Comparison of ENCODE assay signal across 8 cellular contexts in the genomic region with DNA sequence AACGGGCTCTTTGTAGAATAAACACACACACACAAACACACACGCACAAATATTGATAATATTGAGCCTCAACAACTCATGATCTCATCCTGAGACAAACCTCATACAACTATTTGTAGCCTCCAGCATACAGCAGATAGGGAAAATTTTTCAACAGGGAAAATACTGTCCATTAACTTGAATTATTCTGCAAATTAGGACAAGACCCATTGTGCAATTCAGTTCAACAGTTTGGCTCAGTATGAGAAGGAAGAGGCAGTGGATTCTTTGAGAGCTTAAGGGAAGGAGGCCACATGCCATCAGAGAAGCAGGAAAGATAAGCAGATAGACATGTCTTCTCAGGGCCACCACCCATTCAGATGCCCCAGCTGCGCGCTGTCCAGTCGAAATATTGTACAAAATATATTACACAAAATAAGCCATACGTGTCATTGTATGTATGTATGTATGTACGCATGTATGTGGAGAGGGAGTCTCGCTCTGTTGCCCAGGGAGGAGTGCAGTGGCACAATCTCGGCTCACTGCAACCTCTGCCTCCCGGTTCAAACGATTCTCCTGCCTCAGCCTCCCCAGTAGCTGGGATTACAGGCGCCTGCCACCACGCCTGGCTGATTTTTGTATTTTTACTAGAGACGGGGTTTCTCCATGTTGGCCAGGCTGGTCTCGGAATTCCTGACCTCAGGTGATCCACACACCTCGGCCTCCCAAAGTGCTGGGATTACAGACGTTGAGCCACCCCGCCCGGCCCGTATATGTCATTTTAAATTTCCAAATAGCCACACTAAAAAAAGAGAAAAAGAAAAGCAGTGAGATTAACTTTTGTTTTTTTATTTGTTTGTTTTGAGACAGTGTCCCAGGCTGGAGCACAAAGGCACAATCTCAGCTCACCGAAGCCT. TPM values are rescaled to one million over a fixed set of nuclear protein-coding genes. Genes with fewer than 3 reads are reported as not detected.
DNase-seq lines count a peak whose midpoint lies in the region; ATAC-seq and TF ChIP-seq lines count a peak whose summit lies in the region.

No MANE protein-coding gene starts in this region.

- H3K4me1 ChIP-seq in hepatocyte (ENCODE audit: insufficient read depth) (peaks cover 63% of the 10 kb centered on the region), stomach smooth muscle (ENCODE audit: control insufficient read depth, insufficient read depth, low read length) (peaks cover 54% of the 10 kb centered on the region)

- whole genome bisulfite sequencing in hepatocyte (ENCODE audit: low lambda C conversion rate, missing lambda C conversion rate) = 89% methylated on average over 21 of the region's 21 CpGs

- POLR2A ChIA-PET in activated CD4-positive, alpha-beta memory T cell treated with anti-CD3 and anti-CD28 coated beads, Interleukin-2, amount 10 ng/mL, durations not matched to agents 7 days and 5 days (lab: Charles Lee) = interaction anchor here (1.8 to 6.2 kb wide), 3 partner anchors 12 to 53 kb away, joined by 5 to 165 read pairs (median 113); partner anchors contain the start of gene TXNDC11

- H3K9me3 ChIP-seq in hepatocyte (ENCODE audit: low read depth) (no peaks in the 10 kb centered on the region), stomach smooth muscle (ENCODE audit: control insufficient read depth in 2 of 2, low read length in 2 of 2) (no peaks in the 10 kb centered on the region)

- H3K4me2 ChIP-seq in hepatocyte = peak overlapping the region; percentile 86

- TF ChIP-seq CTCF in hepatocyte (IDR thresholded peaks at IDR 0.05; ENCODE audit: poor library complexity) = no peak

- CTCF ChIA-PET in activated CD4-positive, alpha-beta memory T cell treated with anti-CD3 and anti-CD28 coated beads, Interleukin-2, amount 10 ng/mL, durations not matched to agents 7 days and 5 days (lab: Charles Lee) = interaction anchor here (1.9 to 4.6 kb wide), 3 partner anchors 9 to 272 kb away, joined by 4 to 52 read pairs (median 12); no protein-coding TSS in a partner anchor

- peaks cover 77% of the 10 kb centered on the region for H3K4me1 Mint-ChIP-seq in activated CD4-positive, alpha-beta T cell treated with anti-CD3 and anti-CD28 coated beads, Interleukin-2, amount 10 ng/mL, durations not matched to agents 24 days and 14 days
- peaks cover 77% of the 10 kb centered on the region for H3K4me1 Mint-ChIP-seq in activated CD4-positive, alpha-beta memory T cell treated with anti-CD3 and anti-CD28 coated beads, Interleukin-2, amount 10 ng/mL, durations not matched to agents 7 days and 5 days

- peaks cover 41% of the 10 kb centered on the region for H4K20me1 ChIP-seq in hepatocyte (ENCODE audit: insufficient read depth, poor library complexity, severe bottlenecking)

- H3K4me3 Mint-ChIP-seq in activated CD4-positive, alpha-beta T cell treated with anti-CD3 and anti-CD28 coated beads, Interleukin-2, amount 10 ng/mL, durations not matched to agents 24 days and 14 days = peak overlapping the region; percentile 87
- H3K4me3 Mint-ChIP-seq in activated CD4-positive, alpha-beta memory T cell treated with anti-CD3 and anti-CD28 coated beads, Interleukin-2, amount 10 ng/mL, durations not matched to agents 7 days and 5 days = peak overlapping the region; percentile 82

- H3K79me2 ChIP-seq in hepatocyte = peaks cover 89% of the 10 kb centered on the region

- no peak overlapping the region for H2AFZ ChIP-seq in hepatocyte

- no peaks in the 10 kb centered on the region for H3K27me3 ChIP-seq in hepatocyte
- H3K27me3 ChIP-seq in stomach smooth muscle (ENCODE audit: control insufficient read depth in 1 of 2, insufficient read depth in 2 of 2, low read length in 2 of 2) = no peaks in the 10 kb centered on the region

- H3K9ac ChIP-seq in stomach smooth muscle (ENCODE audit: low read length in 2 of 2) = peak overlapping the region in 1 of 2 donors; percentile 90

- H3K27ac Mint-ChIP-seq in activated CD4-positive, alpha-beta T cell treated with anti-CD3 and anti-CD28 coated beads, Interleukin-2, amount 10 ng/mL, durations not matched to agents 24 days and 14 days = peak overlapping the region; percentile 93
- peak overlapping the region; percentile 89 for H3K27ac Mint-ChIP-seq in activated CD4-positive, alpha-beta memory T cell treated with anti-CD3 and anti-CD28 coated beads, Interleukin-2, amount 10 ng/mL, durations not matched to agents 7 days and 5 days

- no peaks in the 10 kb centered on the region for H3K27me3 Mint-ChIP-seq in activated CD4-positive, alpha-beta T cell treated with anti-CD3 and anti-CD28 coated beads, Interleukin-2, amount 10 ng/mL, durations not matched to agents 24 days and 14 days
- H3K27me3 Mint-ChIP-seq in activated CD4-positive, alpha-beta memory T cell treated with anti-CD3 and anti-CD28 coated beads, Interleukin-2, amount 10 ng/mL, durations not matched to agents 7 days and 5 days = no peaks in the 10 kb centered on the region

- no peaks in the 10 kb centered on the region for H3K9me3 Mint-ChIP-seq in activated CD4-positive, alpha-beta T cell treated with anti-CD3 and anti-CD28 coated beads, Interleukin-2, amount 10 ng/mL, durations not matched to agents 24 days and 14 days
- no peaks in the 10 kb centered on the region for H3K9me3 Mint-ChIP-seq in activated CD4-positive, alpha-beta memory T cell treated with anti-CD3 and anti-CD28 coated beads, Interleukin-2, amount 10 ng/mL, durations not matched to agents 7 days and 5 days

- no peaks in the 10 kb centered on the region for H3K9me2 ChIP-seq in hepatocyte (replicated peaks; ENCODE audit: insufficient read depth)

- DNase-seq in activated CD4-positive, alpha-beta T cell treated with anti-CD3 and anti-CD28 coated beads, Interleukin-2, amount 10 ng/mL, durations not matched to agents 24 days and 14 days = peak; percentile 62
- no peak for DNase-seq in activated CD4-positive, alpha-beta T cell treated with anti-CD3 and anti-CD28 coated beads for 1 hour
- no peak for DNase-seq in activated CD4-positive, alpha-beta memory T cell treated with anti-CD3 and anti-CD28 coated beads, Interleukin-2, amount 10 ng/mL, durations not matched to agents 7 days and 5 days
- DNase-seq in hepatocyte (ENCODE audit: low spot score) (no peak), AG20443 (ENCODE audit: low spot score) (no peak), UCSD-AML1 (lab: John Stamatoyannopoulos, UW; ENCODE audit: unreplicated experiment) (no peak)

- peaks cover 43% of the 10 kb centered on the region for H3K36me3 Mint-ChIP-seq in activated CD4-positive, alpha-beta T cell treated with anti-CD3 and anti-CD28 coated beads, Interleukin-2, amount 10 ng/mL, durations not matched to agents 24 days and 14 days (ENCODE audit: low read depth)
- H3K36me3 Mint-ChIP-seq in activated CD4-positive, alpha-beta memory T cell treated with anti-CD3 and anti-CD28 coated beads, Interleukin-2, amount 10 ng/mL, durations not matched to agents 7 days and 5 days (ENCODE audit: low read depth) = peaks cover 38% of the 10 kb centered on the region

- intact Hi-C loops in activated CD4-positive, alpha-beta T cell treated with anti-CD3 and anti-CD28 coated beads, Interleukin-2, amount 10 ng/mL, durations not matched to agents 24 days and 14 days (cut with micrococcal nuclease) = loop anchor here (5.0 kb wide), 1 partner anchor 213 kb away; no protein-coding TSS in a partner anchor

- H3K36me3 ChIP-seq in hepatocyte (replicated peaks; ENCODE audit: insufficient read depth, low read depth) (no peaks in the 10 kb centered on the region), stomach smooth muscle (ENCODE audit: control insufficient read depth in 2 of 2, insufficient read depth in 2 of 2, low read length in 2 of 2) (peaks cover 0 to 1% of the 10 kb centered on the region in 2 donors)

- ATAC-seq in HG03378 (IDR thresholded peaks at IDR 0.05; ENCODE audit: unreplicated experiment) = no peak

- H3K27ac ChIP-seq in hepatocyte (peak overlapping the region; percentile 98), stomach smooth muscle (ENCODE audit: low read length) (peak overlapping the region; percentile 86)

- peak overlapping the region; percentile 83 for H3K4me3 ChIP-seq in hepatocyte
- peak overlapping the region in 1 of 2 donors; percentile 86 for H3K4me3 ChIP-seq in stomach smooth muscle (ENCODE audit: low read length in 2 of 2)

RNA-seq across cellular contexts. Expression of gene ZC3H7A, which starts 1.8 kb away (rescaled TPM):
- 58.3 and 64.1 TPM in 2 replicates for total RNA-seq in activated CD4-positive, alpha-beta T cell treated with anti-CD3 and anti-CD28 coated beads, Interleukin-2, amount 10 ng/mL, durations not matched to agents 24 days and 14 days
- total RNA-seq in activated CD4-positive, alpha-beta memory T cell treated with anti-CD3 and anti-CD28 coated beads, Interleukin-2, amount 10 ng/mL, durations not matched to agents 7 days and 5 days = 10 to 100 TPM; 68.9 to 70.9 TPM
- total RNA-seq in hepatocyte = 38.0 and 40.3 TPM in 2 replicates
- polyA plus RNA-seq in hepatocyte = 34.1 and 34.9 TPM in 2 replicates

RNA-seq across cellular contexts. Expression of gene TXNDC11, which starts 52.6 kb away (rescaled TPM):
- 41.7 and 43.6 TPM in 2 replicates for total RNA-seq in activated CD4-positive, alpha-beta T cell treated with anti-CD3 and anti-CD28 coated beads, Interleukin-2, amount 10 ng/mL, durations not matched to agents 24 days and 14 days
- total RNA-seq in activated CD4-positive, alpha-beta memory T cell treated with anti-CD3 and anti-CD28 coated beads, Interleukin-2, amount 10 ng/mL, durations not matched to agents 7 days and 5 days = 10 to 100 TPM; 45.3 to 46.6 TPM
- total RNA-seq in hepatocyte = 48.7 and 59.4 TPM in 2 replicates
- 58.5 and 59.4 TPM in 2 replicates for polyA plus RNA-seq in hepatocyte

RNA-seq across cellular contexts. Expression of gene RSL1D1, which starts 56.1 kb away (rescaled TPM):
- 375 and 379 TPM in 2 replicates for total RNA-seq in activated CD4-positive, alpha-beta T cell treated with anti-CD3 and anti-CD28 coated beads, Interleukin-2, amount 10 ng/mL, durations not matched to agents 24 days and 14 days
- 100 to 1,000 TPM; 146 to 157 TPM for total RNA-seq in activated CD4-positive, alpha-beta memory T cell treated with anti-CD3 and anti-CD28 coated beads, Interleukin-2, amount 10 ng/mL, durations not matched to agents 7 days and 5 days
- 138 and 162 TPM in 2 replicates for total RNA-seq in hepatocyte
- 138 and 142 TPM in 2 replicates for polyA plus RNA-seq in hepatocyte
